In genomic region chr13:88919970-88920628, GRCh38 we compare ENCODE assay signal across 10 cellular contexts.
DNase-seq lines count a peak whose midpoint lies in the region; ATAC-seq and TF ChIP-seq lines count a peak whose summit lies in the region.
"Had no signal": no experiment of that assay in that cellular context is flagged by ENCODE, and none has a peak within 500 bp of the region (broad histone marks: within the 10 kb centered on the region; RNA-seq: fewer than 3 reads in every experiment).

No MANE protein-coding gene starts in this region.

- peak overlapping the region; percentile 13 for H3K4me3 ChIP-seq in Jurkat, Clone E6-1 (ENCODE audit: low read length)
- H3K4me3 ChIP-seq: neural progenitor cell, SJSA1 had no signal

- TF ChIP-seq CTCF in GM10266 (IDR thresholded peaks at IDR 0.05; ENCODE audit: control insufficient read depth, insufficient read depth, low read depth, missing control alignments) = no peak

- H3K27ac Mint-ChIP-seq in activated T-helper 1 cell treated with anti-CD3 and anti-CD28 coated beads, Interleukin-12 subunit alpha, Interleukin-12 subunit beta, Interleukin-2, Interleukin-4 antibody, amounts not matched to agents 30 ng/mL and 10 ng/mL and 1 ng/mL, durations not matched to agents 14 hours and 24 hours and 36 hours = peak overlapping the region; percentile 36
- H3K27ac Mint-ChIP-seq: neural progenitor cell had no signal

- no peaks in the 10 kb centered on the region for H3K27me3 Mint-ChIP-seq in activated T-helper 1 cell treated with anti-CD3 and anti-CD28 coated beads, Interleukin-12 subunit alpha, Interleukin-12 subunit beta, Interleukin-2, Interleukin-4 antibody, amounts not matched to agents 30 ng/mL and 10 ng/mL and 1 ng/mL, durations not matched to agents 14 hours and 24 hours and 36 hours (ENCODE audit: insufficient read depth)

- peaks cover 28% of the 10 kb centered on the region for H3K9me3 Mint-ChIP-seq in activated T-helper 1 cell treated with anti-CD3 and anti-CD28 coated beads, Interleukin-12 subunit alpha, Interleukin-12 subunit beta, Interleukin-2, Interleukin-4 antibody, amounts not matched to agents 30 ng/mL and 10 ng/mL and 1 ng/mL, durations not matched to agents 14 hours and 24 hours and 36 hours
- H3K9me3 Mint-ChIP-seq: neural progenitor cell had no signal

- peaks cover 2% of the 10 kb centered on the region for H3K36me3 Mint-ChIP-seq in activated T-helper 1 cell treated with anti-CD3 and anti-CD28 coated beads, Interleukin-12 subunit alpha, Interleukin-12 subunit beta, Interleukin-2, Interleukin-4 antibody, amounts not matched to agents 30 ng/mL and 10 ng/mL and 1 ng/mL, durations not matched to agents 14 hours and 24 hours and 36 hours (ENCODE audit: low read depth)
- H3K36me3 Mint-ChIP-seq: neural progenitor cell had no signal

- peaks cover 12% of the 10 kb centered on the region for H3K4me1 Mint-ChIP-seq in activated T-helper 1 cell treated with anti-CD3 and anti-CD28 coated beads, Interleukin-12 subunit alpha, Interleukin-12 subunit beta, Interleukin-2, Interleukin-4 antibody, amounts not matched to agents 30 ng/mL and 10 ng/mL and 1 ng/mL, durations not matched to agents 14 hours and 24 hours and 36 hours (ENCODE audit: low read depth)

- peak overlapping the region; percentile 13 for H3K4me3 Mint-ChIP-seq in activated T-helper 1 cell treated with anti-CD3 and anti-CD28 coated beads, Interleukin-12 subunit alpha, Interleukin-12 subunit beta, Interleukin-2, Interleukin-4 antibody, amounts not matched to agents 30 ng/mL and 10 ng/mL and 1 ng/mL, durations not matched to agents 14 hours and 24 hours and 36 hours
- H3K4me3 Mint-ChIP-seq: neural progenitor cell had no signal

- DNase-seq in GM10266 (ENCODE audit: extremely low spot score) (peak; percentile 12), activated gamma-delta T cell (lab: John Stamatoyannopoulos, UW) (no peak), DMS114 treated with DMSO at 0.1 percent for 48 hours (lab: John Stamatoyannopoulos, UW; ENCODE audit: unreplicated experiment) (no peak), ecto neural progenitor cell (ENCODE audit: low spot score) (no peak)
- peak; percentile 86 for DNase-seq in Jurkat, Clone E6-1 (ENCODE audit: low read depth, low spot score)
- DNase-seq in activated T-helper 1 cell treated with anti-CD3 and anti-CD28 coated beads, Interleukin-12 subunit alpha, Interleukin-12 subunit beta, Interleukin-2, Interleukin-4 antibody, amounts not matched to agents 30 ng/mL and 10 ng/mL and 1 ng/mL, durations not matched to agents 14 hours and 24 hours and 36 hours (ENCODE audit: low spot score) = peak; percentile 50

- ATAC-seq in GM21619 (IDR thresholded peaks at IDR 0.05; ENCODE audit: unreplicated experiment) = peak; percentile 92
- ATAC-seq in esophagus mucosa = no peak

- intact Hi-C loops in activated T-helper 1 cell treated with anti-CD3 and anti-CD28 coated beads, Interleukin-12 subunit alpha, Interleukin-12 subunit beta, Interleukin-2, Interleukin-4 antibody, amounts not matched to agents 30 ng/mL and 10 ng/mL and 1 ng/mL, durations not matched to agents 14 hours and 24 hours and 36 hours (cut with micrococcal nuclease) = no loop called here

Comparison
In these comparisons a context has a peak if more than half of its experiments do, and no peak if none do; other contexts are left out.
1. DNase-seq: peak in GM10266 (single experiment), Jurkat, Clone E6-1 (single experiment) and activated T-helper 1 cell treated with anti-CD3 and anti-CD28 coated beads, Interleukin-12 subunit alpha, Interleukin-12 subunit beta, Interleukin-2, Interleukin-4 antibody, amounts not matched to agents 30 ng/mL and 10 ng/mL and 1 ng/mL, durations not matched to agents 14 hours and 24 hours and 36 hours (single experiment); none in activated gamma-delta T cell (single experiment), DMS114 treated with DMSO at 0.1 percent for 48 hours (single experiment) and ecto neural progenitor cell (single experiment).